Comparison of ENCODE assay signal across 2 cellular contexts in genomic region chr20:38692436-38693411, GRCh38.
TF ChIP-seq lines count a peak whose summit lies in the region.

No MANE protein-coding gene starts in this region.

TF ChIP-seq in SK-N-SH, 30 proteins besides CTCF, POLR2A, EP300 and RAD21:
- no peak for TF ChIP-seq NFIC (IDR thresholded peaks at IDR 0.05; ENCODE audit: borderline replicate concordance)
- TF ChIP-seq TEAD4 (IDR thresholded peaks at IDR 0.05; ENCODE audit: borderline replicate concordance, insufficient read depth), result no peak
- TF ChIP-seq EZH2phosphoT487 (IDR thresholded peaks at IDR 0.05; ENCODE audit: borderline replicate concordance, low read depth), result no peak
- no peak for TF ChIP-seq SIN3A (IDR thresholded peaks at IDR 0.05; ENCODE audit: borderline replicate concordance, low read depth, low read length)
- TF ChIP-seq CHD2 (IDR thresholded peaks at IDR 0.05; ENCODE audit: low read length, partially characterized antibody), result peak; percentile 23
- TF ChIP-seq SMC3 (IDR thresholded peaks at IDR 0.05; ENCODE audit: low read depth, low read length), result no peak
- TF ChIP-seq USF1 (IDR thresholded peaks at IDR 0.05; ENCODE audit: borderline replicate concordance, low read depth), result no peak
- TF ChIP-seq IRF3 (IDR thresholded peaks at IDR 0.05; ENCODE audit: low read depth, low read length), result no peak
- TF ChIP-seq GABPA (IDR thresholded peaks at IDR 0.05; ENCODE audit: low read depth), result no peak
- no peak for TF ChIP-seq ELF1 (IDR thresholded peaks at IDR 0.05)
- no peak for TF ChIP-seq USF2 (IDR thresholded peaks at IDR 0.05; ENCODE audit: borderline replicate concordance, low read depth, low read length)
- TF ChIP-seq MAX (IDR thresholded peaks at IDR 0.05; ENCODE audit: low read depth), result no peak
- TF ChIP-seq PBX3 (IDR thresholded peaks at IDR 0.05), result no peak
- TF ChIP-seq RCOR1 (IDR thresholded peaks at IDR 0.05; ENCODE audit: low read length), result peak; percentile 31
- peak; percentile 98 for TF ChIP-seq REST (IDR thresholded peaks at IDR 0.05; ENCODE audit: low read depth, low read length)
- TF ChIP-seq MXI1 (IDR thresholded peaks at IDR 0.05; ENCODE audit: low read depth, low read length), result peak; percentile 55; the same call in 1 of the 2 replicates
- peak; percentile 43; the same call in 1 of the 2 replicates for TF ChIP-seq TCF12 (IDR thresholded peaks at IDR 0.05)
- peak; percentile 91 for TF ChIP-seq FOXJ3 (CRISPR knock-in tag; IDR thresholded peaks at IDR 0.05)
- peak; percentile 98 for TF ChIP-seq GATA2 (CRISPR knock-in tag; IDR thresholded peaks at IDR 0.05)
- no peak for TF ChIP-seq YY1 (IDR thresholded peaks at IDR 0.05; ENCODE audit: low read depth)
- no peak for TF ChIP-seq RFX5 (IDR thresholded peaks at IDR 0.05; ENCODE audit: low read length)
- no peak for TF ChIP-seq FOSL2 (IDR thresholded peaks at IDR 0.05; ENCODE audit: borderline replicate concordance, low read depth)

TF ChIP-seq in GM12878, 131 proteins besides CTCF, POLR2A, EP300 and RAD21:
- TF ChIP-seq ZBTB40 (IDR thresholded peaks at IDR 0.05; ENCODE audit: borderline replicate concordance) (peak; percentile 28; the same call in 1 of the 2 replicates), POU2F2 (IDR thresholded peaks at IDR 0.05; ENCODE audit: borderline replicate concordance, low read depth, low read length) (peak; percentile 44; the same call in 1 of the 3 replicates), SREBF2 (IDR thresholded peaks at IDR 0.05; ENCODE audit: low read length) (no peak), ZNF217 (IDR thresholded peaks at IDR 0.05) (no peak), REST (IDR thresholded peaks at IDR 0.05; ENCODE audit: low read depth, low read length) (peak; percentile 97)
